29 cellular contexts compared by ENCODE assay signal in genomic region chr7:151899513-151900360, GRCh38. TPM values are rescaled to one million over a fixed set of nuclear protein-coding genes. Genes with fewer than 3 reads are reported as not detected.
"Had no signal": no experiment of that assay in that cellular context is flagged by ENCODE, and none has a peak within 500 bp of the region (broad histone marks: within the 10 kb centered on the region; RNA-seq: fewer than 3 reads in every experiment).

No MANE protein-coding gene starts in this region.

- FAIRE-seq: urothelium cell line had no signal

- H3K27ac ChIP-seq: foreskin keratinocyte, ovary, right lobe of liver, transverse colon had no signal

- H3K27ac Mint-ChIP-seq: activated B cell treated with CpG ODN at 0.5 μM for 24 hours; activated CD4-positive, alpha-beta T cell treated with anti-CD3 and anti-CD28 coated beads for 36 hours; activated T-cell treated with anti-CD3 and anti-CD28 coated beads, Interleukin-2, amount 50 U/mL, for 72 hours; stimulated activated naive B cell treated with anti-CD40 and anti-IgM and Interleukin-4, amounts not matched to agents 10 μg/mL and 1 μg/mL and 100 μg/mL, for 72 hours had no signal

- H3K4me3 Mint-ChIP-seq: activated B cell treated with CpG ODN at 0.5 μM for 24 hours; activated CD4-positive, alpha-beta T cell treated with anti-CD3 and anti-CD28 coated beads for 36 hours; activated naive CD4-positive, alpha-beta T cell treated with anti-CD3 and anti-CD28 coated beads, Interleukin-2, amount 50 U/mL, for 24 hours; activated T-cell treated with anti-CD3 and anti-CD28 coated beads, Interleukin-2, amount 50 U/mL, for 72 hours; brain; stimulated activated naive B cell treated with anti-CD40 and anti-IgM and Interleukin-4, amounts not matched to agents 10 μg/mL and 1 μg/mL and 100 μg/mL, for 72 hours had no signal

- ATAC-seq: activated CD4-positive, alpha-beta T cell treated with anti-CD3 and anti-CD28 coated beads for 36 hours; activated T-cell treated with anti-CD3 and anti-CD28 coated beads, Interleukin-2, amount 50 U/mL, for 72 hours; foreskin keratinocyte; left cardiac atrium; right lobe of liver; stimulated activated naive B cell treated with anti-CD40 and anti-IgM and Interleukin-4, amounts not matched to agents 10 μg/mL and 1 μg/mL and 100 μg/mL, for 72 hours had no signal

- H3K4me1 ChIP-seq: foreskin keratinocyte, right lobe of liver had no signal

- H3K9me3 ChIP-seq: ovary, right lobe of liver, transverse colon had no signal

- H3K27me3 ChIP-seq: ovary, right lobe of liver, transverse colon had no signal

- H3K4me1 Mint-ChIP-seq: activated B cell treated with CpG ODN at 0.5 μM for 24 hours; activated CD4-positive, alpha-beta T cell treated with anti-CD3 and anti-CD28 coated beads for 36 hours; activated naive CD4-positive, alpha-beta T cell treated with anti-CD3 and anti-CD28 coated beads, Interleukin-2, amount 50 U/mL, for 24 hours; stimulated activated naive B cell treated with anti-CD40 and anti-IgM and Interleukin-4, amounts not matched to agents 10 μg/mL and 1 μg/mL and 100 μg/mL, for 72 hours had no signal

- H3K36me3 Mint-ChIP-seq: activated naive CD4-positive, alpha-beta T cell treated with anti-CD3 and anti-CD28 coated beads, Interleukin-2, amount 50 U/mL, for 24 hours; brain; stimulated activated naive B cell treated with anti-CD40 and anti-IgM and Interleukin-4, amounts not matched to agents 10 μg/mL and 1 μg/mL and 100 μg/mL, for 72 hours had no signal

- DNase-seq: activated B cell treated with CpG ODN at 0.5 μM for 24 hours; activated CD4-positive, alpha-beta T cell treated with anti-CD3 and anti-CD28 coated beads for 36 hours; activated CD4-positive, alpha-beta T cell treated with anti-CD3 and anti-CD28 coated beads, Interleukin-2, amount 50 U/mL, for 48 hours; activated CD8-positive, alpha-beta memory T cell treated with anti-CD3 and anti-CD28 coated beads, Interleukin-2, amount 50 U/mL, for 48 hours; activated gamma-delta T cell; activated T-cell treated with anti-CD3 and anti-CD28 coated beads, Interleukin-2, amount 50 U/mL, for 72 hours; anterior cingulate cortex; caudate nucleus; effector memory CD4-positive, alpha-beta T cell; foreskin keratinocyte; hippocampal formation; left cardiac atrium; ovary; stimulated activated CD4-positive, alpha-beta T cell treated with anti-CD3 and anti-CD28 coated beads, Interleukin-2, amount 100 ng/mL, for 48 hours; stimulated activated CD8-positive, alpha-beta memory T cell treated with anti-CD3 and anti-CD28 coated beads, Interleukin-4, amount 100 ng/mL, for 48 hours; stimulated activated naive B cell treated with anti-CD40 and anti-IgM and Interleukin-4, amounts not matched to agents 10 μg/mL and 1 μg/mL and 100 μg/mL, for 72 hours; T-helper 1 cell; transverse colon had no signal

- H3K9me3 Mint-ChIP-seq: activated B cell treated with CpG ODN at 0.5 μM for 24 hours; activated naive CD4-positive, alpha-beta T cell treated with anti-CD3 and anti-CD28 coated beads, Interleukin-2, amount 50 U/mL, for 24 hours; activated T-cell treated with anti-CD3 and anti-CD28 coated beads, Interleukin-2, amount 50 U/mL, for 72 hours; stimulated activated naive B cell treated with anti-CD40 and anti-IgM and Interleukin-4, amounts not matched to agents 10 μg/mL and 1 μg/mL and 100 μg/mL, for 72 hours had no signal

- H3K36me3 ChIP-seq: ovary, right lobe of liver, transverse colon had no signal

- H3K4me3 ChIP-seq: ovary, right lobe of liver, transverse colon had no signal

RNA-seq across cellular contexts. Expression of gene GALNTL5, which starts 56.5 kb away (rescaled TPM):
- total RNA-seq: activated B cell treated with CpG ODN at 0.5 μM for 24 hours; activated CD4-positive, alpha-beta T cell treated with anti-CD3 and anti-CD28 coated beads for 36 hours; activated CD8-positive, alpha-beta memory T cell treated with anti-CD3 and anti-CD28 coated beads for 36 hours; activated T-cell treated with anti-CD3 and anti-CD28 coated beads, Interleukin-2, amount 50 U/mL, for 72 hours; dermis microvascular lymphatic vessel endothelial cell; foreskin keratinocyte; left cardiac atrium; liver; mononuclear cell; myocyte; ovary; right lobe of liver; temporal lobe; transverse colon had no signal
- polyA plus RNA-seq: esophagus, foreskin keratinocyte, liver, ovary had no signal
